Comparison of ENCODE assay signal across 13 cellular contexts in genomic region chr12:131413006-131413405, GRCh38.
DNase-seq lines count a peak whose midpoint lies in the region.
"Had no signal": no experiment of that assay in that cellular context is flagged by ENCODE, and none has a peak within 500 bp of the region (broad histone marks: within the 10 kb centered on the region; RNA-seq: fewer than 3 reads in every experiment).

No MANE protein-coding gene starts in this region.

- DNase-seq in NCI-H1694 (lab: John Stamatoyannopoulos, UW), result peak; percentile 4
- no peak for DNase-seq in NCI-H1694 treated with DMSO at 0.1 percent for 48 hours (lab: John Stamatoyannopoulos, UW)
- DNase-seq in NCI-H2196 (lab: John Stamatoyannopoulos, UW; ENCODE audit: unreplicated experiment), result peak; percentile 17
- no peak for DNase-seq in NCI-H2196 treated with DMSO at 0.1 percent for 48 hours (lab: John Stamatoyannopoulos, UW; ENCODE audit: unreplicated experiment)
- peak; percentile 0 for DNase-seq in COLO668 (lab: John Stamatoyannopoulos, UW; ENCODE audit: unreplicated experiment)
- peak; percentile 14 for DNase-seq in NCI-H69 (lab: John Stamatoyannopoulos, UW)
- DNase-seq in OCI-M2 (lab: John Stamatoyannopoulos, UW; ENCODE audit: unreplicated experiment), result no peak
- no peak for DNase-seq in DMS 273 (lab: John Stamatoyannopoulos, UW; ENCODE audit: unreplicated experiment)
- DNase-seq: BE2C; C1 segment of cervical spinal cord; CD4-positive, CD25-positive, alpha-beta regulatory T cell; CD8-positive, alpha-beta memory T cell; GM23248 had no signal

Comparison
In these comparisons a context has a peak if more than half of its experiments do, and no peak if none do; other contexts are left out.
1. DNase-seq: peak in NCI-H1694 (single experiment), NCI-H2196 (single experiment), COLO668 (single experiment) and NCI-H69 (single experiment); none in NCI-H1694 treated with DMSO at 0.1 percent for 48 hours (single experiment), NCI-H2196 treated with DMSO at 0.1 percent for 48 hours (single experiment), OCI-M2 (single experiment) and DMS 273 (single experiment).